ENCODE assay signal across 14 cellular contexts in the genomic region with DNA sequence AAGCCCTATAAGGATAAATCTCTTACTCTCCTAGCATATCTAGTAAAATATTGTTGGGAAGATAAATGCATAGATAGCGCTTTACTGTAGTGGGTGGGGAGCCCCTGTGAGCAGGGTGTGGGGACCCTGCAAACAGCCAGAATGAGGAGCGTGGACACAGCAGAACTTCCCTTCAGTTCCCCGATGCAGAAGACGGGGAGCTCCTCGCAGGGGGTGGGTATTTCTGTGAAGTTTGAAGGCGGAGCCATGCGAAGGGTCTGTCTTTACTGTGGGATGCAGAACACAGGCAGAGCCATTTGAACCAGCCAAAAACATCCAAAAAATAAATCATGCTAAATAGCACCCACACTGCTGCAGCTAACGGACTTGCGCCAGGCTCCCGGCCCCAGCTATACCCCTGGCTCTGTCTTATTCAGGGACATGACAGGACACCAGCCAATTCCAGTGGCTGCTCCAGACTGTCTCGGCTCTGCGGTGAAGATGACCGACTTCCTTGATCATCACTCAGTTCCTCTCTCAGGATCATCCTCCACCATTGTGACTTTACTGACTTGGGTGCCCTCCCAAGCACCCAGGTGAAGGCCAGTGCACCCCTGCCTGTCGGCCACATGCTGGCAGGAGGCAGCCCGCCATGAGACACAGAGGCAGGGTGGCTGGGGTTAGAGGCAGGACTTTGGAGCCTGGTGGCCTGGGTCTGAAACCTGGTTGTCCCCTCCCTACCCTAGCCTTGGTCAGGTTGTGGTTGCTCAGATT.
"Had no signal": no experiment of that assay in that cellular context is flagged by ENCODE, and none has a peak within 500 bp of the region (broad histone marks: within the 10 kb centered on the region; RNA-seq: fewer than 3 reads in every experiment).

No MANE protein-coding gene starts in this region.

- ATAC-seq: natural killer cell, T-cell had no signal

- H3K27ac Mint-ChIP-seq: activated CD4-positive, alpha-beta T cell treated with anti-CD3 and anti-CD28 coated beads, Interleukin-2, amount 10 ng/mL, durations not matched to agents 7 days and 5 days; activated naive CD8-positive, alpha-beta T cell treated with anti-CD3 and anti-CD28 coated beads, Interleukin-2, amount 10 ng/mL, durations not matched to agents 7 days and 5 days; activated T-helper 1 cell treated with anti-CD3 and anti-CD28 coated beads, Interleukin-12 subunit alpha, Interleukin-12 subunit beta, Interleukin-2, Interleukin-4 antibody, amounts not matched to agents 30 ng/mL and 10 ng/mL and 1 ng/mL, durations not matched to agents 14 hours and 24 hours and 36 hours; natural killer cell; T-cell had no signal

- DNase-seq: activated CD4-positive, alpha-beta T cell treated with anti-CD3 and anti-CD28 coated beads, Interleukin-2, amount 10 ng/mL, durations not matched to agents 7 days and 5 days; activated CD8-positive, alpha-beta memory T cell treated with anti-CD3 and anti-CD28 coated beads for 24 hours; activated naive CD4-positive, alpha-beta T cell; activated naive CD8-positive, alpha-beta T cell treated with anti-CD3 and anti-CD28 coated beads, Interleukin-2, amount 10 ng/mL, durations not matched to agents 7 days and 5 days; erythroblast; hippocampal formation; natural killer cell; stimulated activated CD4-positive, alpha-beta T cell treated with anti-CD3 and anti-CD28 coated beads, Interleukin-1b, Interleukin-23, amount 100 ng/mL, for 48 hours; T-cell; T-helper 9 cell had no signal

- H3K4me3 Mint-ChIP-seq: activated CD4-positive, alpha-beta T cell treated with anti-CD3 and anti-CD28 coated beads, Interleukin-2, amount 10 ng/mL, durations not matched to agents 7 days and 5 days; activated naive CD8-positive, alpha-beta T cell treated with anti-CD3 and anti-CD28 coated beads, Interleukin-2, amount 10 ng/mL, durations not matched to agents 7 days and 5 days; activated T-helper 1 cell treated with anti-CD3 and anti-CD28 coated beads, Interleukin-12 subunit alpha, Interleukin-12 subunit beta, Interleukin-2, Interleukin-4 antibody, amounts not matched to agents 30 ng/mL and 10 ng/mL and 1 ng/mL, durations not matched to agents 14 hours and 24 hours and 36 hours; natural killer cell; T-cell had no signal

- H3K4me1 Mint-ChIP-seq: activated CD4-positive, alpha-beta T cell treated with anti-CD3 and anti-CD28 coated beads, Interleukin-2, amount 10 ng/mL, durations not matched to agents 7 days and 5 days; activated naive CD8-positive, alpha-beta T cell treated with anti-CD3 and anti-CD28 coated beads, Interleukin-2, amount 10 ng/mL, durations not matched to agents 7 days and 5 days; natural killer cell; T-cell had no signal

- H3K36me3 ChIP-seq: left lung, transverse colon had no signal

- H3K36me3 Mint-ChIP-seq: activated naive CD8-positive, alpha-beta T cell treated with anti-CD3 and anti-CD28 coated beads, Interleukin-2, amount 10 ng/mL, durations not matched to agents 7 days and 5 days; natural killer cell; T-cell had no signal

- H3K27me3 Mint-ChIP-seq: activated CD4-positive, alpha-beta T cell treated with anti-CD3 and anti-CD28 coated beads, Interleukin-2, amount 10 ng/mL, durations not matched to agents 7 days and 5 days had no signal

- H3K9me3 ChIP-seq: left lung, transverse colon had no signal

- H3K27me3 ChIP-seq: transverse colon had no signal

- H3K4me1 ChIP-seq: left lung had no signal

- H3K4me3 ChIP-seq: left lung, SK-N-MC, transverse colon had no signal

- H3K27ac ChIP-seq: left lung, SK-N-MC had no signal

- H3K9me3 Mint-ChIP-seq: activated CD4-positive, alpha-beta T cell treated with anti-CD3 and anti-CD28 coated beads, Interleukin-2, amount 10 ng/mL, durations not matched to agents 7 days and 5 days; activated naive CD8-positive, alpha-beta T cell treated with anti-CD3 and anti-CD28 coated beads, Interleukin-2, amount 10 ng/mL, durations not matched to agents 7 days and 5 days; activated T-helper 1 cell treated with anti-CD3 and anti-CD28 coated beads, Interleukin-12 subunit alpha, Interleukin-12 subunit beta, Interleukin-2, Interleukin-4 antibody, amounts not matched to agents 30 ng/mL and 10 ng/mL and 1 ng/mL, durations not matched to agents 14 hours and 24 hours and 36 hours; natural killer cell; T-cell had no signal
